ENCODE assay signal across 20 cellular contexts in genomic region chr5:56467176-56467717, GRCh38.
"Had no signal": no experiment of that assay in that cellular context is flagged by ENCODE, and none has a peak within 500 bp of the region (broad histone marks: within the 10 kb centered on the region; RNA-seq: fewer than 3 reads in every experiment).

No MANE protein-coding gene starts in this region.

- H3K9me3 ChIP-seq: esophagus muscularis mucosa, gastroesophageal sphincter, right atrium auricular region, tibial artery had no signal

- H3K4me1 Mint-ChIP-seq: activated CD8-positive, alpha-beta memory T cell treated with anti-CD3 and anti-CD28 coated beads, Interleukin-2, amount 10 ng/mL, durations not matched to agents 7 days and 5 days had no signal

- H3K27ac ChIP-seq: esophagus muscularis mucosa, gastroesophageal sphincter, neural progenitor cell, right atrium auricular region, tibial artery had no signal

- DNase-seq: activated CD4-positive, alpha-beta T cell treated with anti-CD3 and anti-CD28 coated beads, Interleukin-2, amount 10 ng/mL, durations not matched to agents 24 days and 14 days; activated CD8-positive, alpha-beta memory T cell treated with anti-CD3 and anti-CD28 coated beads, Interleukin-2, amount 10 ng/mL, durations not matched to agents 7 days and 5 days; activated CD8-positive, alpha-beta T cell treated with anti-CD3 and anti-CD28 coated beads for 36 hours; activated gamma-delta T cell; activated naive CD4-positive, alpha-beta T cell treated with anti-CD3 and anti-CD28 coated beads, Interleukin-2, amount 50 U/mL, for 16 hours; activated naive CD8-positive, alpha-beta T cell treated with anti-CD3 and anti-CD28 coated beads, Interleukin-2, amount 50 U/mL, for 24 hours; activated T-cell treated with anti-CD3 and anti-CD28 coated beads for 4 hours; effector CD4-positive, alpha-beta T cell; hypothalamus; left cardiac atrium; naive B cell; stimulated activated CD4-positive, alpha-beta T cell treated with anti-CD3 and anti-CD28 coated beads, Interleukin-4, amount 100 ng/mL, for 24 hours; stimulated activated naive CD8-positive, alpha-beta T cell treated with anti-CD3 and anti-CD28 coated beads, Interleukin-15, Interleukin-2, amounts not matched to agents 100 U/mL and 50 U/mL, for 24 hours; T-helper 2 cell; tibial artery had no signal

- H3K27ac Mint-ChIP-seq: activated CD4-positive, alpha-beta T cell treated with anti-CD3 and anti-CD28 coated beads, Interleukin-2, amount 10 ng/mL, durations not matched to agents 24 days and 14 days; activated CD8-positive, alpha-beta memory T cell treated with anti-CD3 and anti-CD28 coated beads, Interleukin-2, amount 10 ng/mL, durations not matched to agents 7 days and 5 days; activated CD8-positive, alpha-beta T cell treated with anti-CD3 and anti-CD28 coated beads for 36 hours; activated naive CD8-positive, alpha-beta T cell treated with anti-CD3 and anti-CD28 coated beads, Interleukin-2, amount 50 U/mL, for 24 hours; memory B cell; neural progenitor cell had no signal

- H3K27me3 Mint-ChIP-seq: activated CD8-positive, alpha-beta T cell treated with anti-CD3 and anti-CD28 coated beads for 36 hours; activated naive CD8-positive, alpha-beta T cell treated with anti-CD3 and anti-CD28 coated beads, Interleukin-2, amount 50 U/mL, for 24 hours; memory B cell; naive B cell had no signal

- H3K9me3 Mint-ChIP-seq: activated CD8-positive, alpha-beta T cell treated with anti-CD3 and anti-CD28 coated beads for 36 hours; activated naive CD8-positive, alpha-beta T cell treated with anti-CD3 and anti-CD28 coated beads, Interleukin-2, amount 50 U/mL, for 24 hours; memory B cell; naive B cell; neural progenitor cell had no signal

- H3K36me3 Mint-ChIP-seq: activated CD8-positive, alpha-beta memory T cell treated with anti-CD3 and anti-CD28 coated beads, Interleukin-2, amount 10 ng/mL, durations not matched to agents 7 days and 5 days; naive B cell; neural progenitor cell had no signal

- H3K4me3 ChIP-seq: esophagus muscularis mucosa, gastroesophageal sphincter, neural progenitor cell, right atrium auricular region, tibial artery had no signal

- H3K4me3 Mint-ChIP-seq: activated CD4-positive, alpha-beta T cell treated with anti-CD3 and anti-CD28 coated beads, Interleukin-2, amount 10 ng/mL, durations not matched to agents 24 days and 14 days; activated CD8-positive, alpha-beta memory T cell treated with anti-CD3 and anti-CD28 coated beads, Interleukin-2, amount 10 ng/mL, durations not matched to agents 7 days and 5 days; activated CD8-positive, alpha-beta T cell treated with anti-CD3 and anti-CD28 coated beads for 36 hours; activated naive CD8-positive, alpha-beta T cell treated with anti-CD3 and anti-CD28 coated beads, Interleukin-2, amount 50 U/mL, for 24 hours; memory B cell; naive B cell; neural progenitor cell had no signal

- H3K27me3 ChIP-seq: esophagus muscularis mucosa, gastroesophageal sphincter, neural progenitor cell, right atrium auricular region, tibial artery had no signal

- H3K4me1 ChIP-seq: neural progenitor cell, tibial artery had no signal

- H3K4me2 ChIP-seq: neural progenitor cell had no signal

- H2AFZ ChIP-seq: neural progenitor cell had no signal

- ATAC-seq: activated CD8-positive, alpha-beta memory T cell treated with anti-CD3 and anti-CD28 coated beads, Interleukin-2, amount 10 ng/mL, durations not matched to agents 7 days and 5 days; activated CD8-positive, alpha-beta T cell treated with anti-CD3 and anti-CD28 coated beads for 36 hours; activated naive CD8-positive, alpha-beta T cell treated with anti-CD3 and anti-CD28 coated beads, Interleukin-2, amount 50 U/mL, for 24 hours; gastroesophageal sphincter; stimulated activated naive CD8-positive, alpha-beta T cell treated with anti-CD3 and anti-CD28 coated beads, Interleukin-15, Interleukin-2, amounts not matched to agents 100 U/mL and 50 U/mL, for 24 hours had no signal

- H3K36me3 ChIP-seq: esophagus muscularis mucosa, gastroesophageal sphincter, neural progenitor cell, right atrium auricular region, tibial artery had no signal
